In the genomic region with DNA sequence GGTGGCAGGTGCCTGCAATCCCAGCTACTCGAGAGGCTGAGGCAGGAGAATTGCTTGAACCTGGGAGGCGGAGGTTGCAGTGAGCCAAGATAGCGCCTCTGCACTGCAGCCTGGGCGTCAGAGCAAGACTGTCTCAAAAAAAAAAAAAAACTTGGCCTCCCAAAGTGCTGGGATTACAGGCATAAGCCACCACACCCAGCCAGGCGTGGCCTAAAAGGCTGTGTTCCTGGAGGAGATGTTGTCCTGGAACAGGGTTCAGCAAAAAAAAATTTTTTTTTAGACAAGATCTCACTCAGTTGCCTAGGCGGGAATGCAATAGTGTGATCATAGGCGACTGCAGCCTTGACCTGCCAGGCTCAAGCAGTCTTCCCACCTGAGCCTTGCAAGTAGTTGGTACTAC, we compare ENCODE assay signal across 6 cellular contexts. TPM values are rescaled to one million over a fixed set of nuclear protein-coding genes. Genes with fewer than 3 reads are reported as not detected.
DNase-seq lines count a peak whose midpoint lies in the region; ATAC-seq and TF ChIP-seq lines count a peak whose summit lies in the region.
"Not testable (repeated sequence)": the region's sequence is repeated elsewhere in the genome, so short reads cannot be mapped to it uniquely, and the experiment has no call there.

No MANE protein-coding gene starts in this region.

- H3K27me3 Mint-ChIP-seq in activated T-cell treated with anti-CD3 and anti-CD28 coated beads, Interleukin-2, amount 50 U/mL, for 24 hours, result not testable (repeated sequence)

- peak overlapping the region; percentile 40 for H3K27ac Mint-ChIP-seq in activated T-cell treated with anti-CD3 and anti-CD28 coated beads, Interleukin-2, amount 50 U/mL, for 24 hours

- TF ChIP-seq CTCF in HEK293 (tag by site-specific recombination; IDR thresholded peaks at IDR 0.05); gastroesophageal sphincter (IDR thresholded peaks at IDR 0.05); left ventricle myocardium inferior (IDR thresholded peaks at IDR 0.05; ENCODE audit: borderline replicate concordance): not testable (repeated sequence)

- TF ChIP-seq EP300 in gastroesophageal sphincter (IDR thresholded peaks at IDR 0.05), result not testable (repeated sequence)

- not testable (repeated sequence) for TF ChIP-seq POLR2A in gastroesophageal sphincter (IDR thresholded peaks at IDR 0.05)

- intact Hi-C loops in left ventricle myocardium inferior (cut with micrococcal nuclease); right cardiac atrium (cut with DNase I): not testable (repeated sequence)

- not testable (repeated sequence) for H3K9me3 ChIP-seq in HEK293 (ENCODE audit: control insufficient read depth, insufficient read depth, low read depth, low read length); gastroesophageal sphincter; left ventricle myocardium inferior (replicated peaks); right cardiac atrium (ENCODE audit: control insufficient read depth, low read length)

- H3K36me3 Mint-ChIP-seq in activated T-cell treated with anti-CD3 and anti-CD28 coated beads, Interleukin-2, amount 50 U/mL, for 24 hours (ENCODE audit: low read depth), result peaks cover 35% of the 10 kb centered on the region

- ATAC-seq in esophagus mucosa (peak; percentile 56), gastroesophageal sphincter (peak; percentile 52)
- not testable (repeated sequence) for ATAC-seq in right cardiac atrium

- 68 to 84% methylated on average over 3 to 5 of the region's 7 CpGs for WGBS in gastroesophageal sphincter (ENCODE audit: low coverage in 1 of 2), 2 donors
- WGBS in right cardiac atrium, result 83% methylated on average over 7 of the region's 7 CpGs

- not testable (repeated sequence) for H3K27me3 ChIP-seq in gastroesophageal sphincter; left ventricle myocardium inferior (ENCODE audit: low read depth); right cardiac atrium (ENCODE audit: control insufficient read depth, insufficient read depth)

- not testable (repeated sequence) for H3K27ac ChIP-seq in HEK293 (ENCODE audit: extremely low read depth, low read depth, low read length); gastroesophageal sphincter; left ventricle myocardium inferior (replicated peaks); right cardiac atrium (ENCODE audit: low read length)

- not testable (repeated sequence) for H3K4me1 Mint-ChIP-seq in activated T-cell treated with anti-CD3 and anti-CD28 coated beads, Interleukin-2, amount 50 U/mL, for 24 hours (ENCODE audit: low read depth)

- not testable (repeated sequence) for H3K36me3 ChIP-seq in HEK293 (ENCODE audit: control insufficient read depth in 2 of 2, insufficient read depth in 1 of 2, low read length in 2 of 2); gastroesophageal sphincter; left ventricle myocardium inferior

- not testable (repeated sequence) for H3K4me1 ChIP-seq in HEK293 (ENCODE audit: control insufficient read depth, insufficient read depth, low read length); gastroesophageal sphincter; right cardiac atrium (ENCODE audit: control insufficient read depth, insufficient read depth, low read length)
- H3K4me1 ChIP-seq in left ventricle myocardium inferior, result peaks cover 47% of the 10 kb centered on the region

- CTCF ChIA-PET in HEK293 (lab: Yijun Ruan, JAX), result not testable (repeated sequence)

- H3K4me3 ChIP-seq in HEK293 (ENCODE audit: low read depth, low read length); gastroesophageal sphincter; left ventricle myocardium inferior; right cardiac atrium (ENCODE audit: low read length): not testable (repeated sequence)

- POLR2A ChIA-PET in HEK293 (lab: Yijun Ruan, JAX), result not testable (repeated sequence)

- DNase-seq in activated T-cell treated with anti-CD3 and anti-CD28 coated beads, Interleukin-2, amount 50 U/mL, for 24 hours, result not testable (repeated sequence)
- DNase-seq in left ventricle myocardium inferior (peak; percentile 6), right cardiac atrium (peak in 2 of 3 donors; percentile 14 to 29)

- not testable (repeated sequence) for H3K9me3 Mint-ChIP-seq in activated T-cell treated with anti-CD3 and anti-CD28 coated beads, Interleukin-2, amount 50 U/mL, for 24 hours

- H3K4me3 Mint-ChIP-seq in activated T-cell treated with anti-CD3 and anti-CD28 coated beads, Interleukin-2, amount 50 U/mL, for 24 hours, result not testable (repeated sequence)

TF ChIP-seq in HEK293, 187 proteins besides CTCF, POLR2A, EP300 and RAD21:
- TF ChIP-seq GLIS1 (tag by site-specific recombination; IDR thresholded peaks at IDR 0.05) (0 out of 2 replicates have a peak, but pooled peaks have one; percentile 22), KLF1 (tag by site-specific recombination; IDR thresholded peaks at IDR 0.05) (peak; percentile 71)
TF ChIP-seq in HEK293: peak in this region for 2; not testable (repeated sequence) for 185.

RNA-seq across cellular contexts. Expression of a gene that starts 25.4 kb away (rescaled TPM):
- total RNA-seq in esophagus mucosa (4.7 TPM), gastroesophageal sphincter (1 to 10 TPM; 5.7 to 9.7 (median 6.2) TPM), left ventricle myocardium inferior (3.7 TPM), right cardiac atrium (1 to 10 TPM; 4.8 to 6.0 (median 5.4) TPM)
- 2.8 TPM for polyA plus RNA-seq in right cardiac atrium

RNA-seq across cellular contexts. Expression of a gene that starts 28.0 kb away (rescaled TPM):
- total RNA-seq in esophagus mucosa (3.6 TPM), gastroesophageal sphincter (10 to 100 TPM; 10.9 to 12.6 (median 11.7) TPM), left ventricle myocardium inferior (31.0 TPM), right cardiac atrium (10 to 100 TPM; 15.4 to 25.6 (median 19.0) TPM)
- polyA plus RNA-seq in right cardiac atrium, result 12.6 TPM
